In genomic region chr12:121520119-121520518, GRCh38 we compare ENCODE assay signal across 26 cellular contexts.
DNase-seq lines count a peak whose midpoint lies in the region; ATAC-seq, FAIRE-seq and TF ChIP-seq lines count a peak whose summit lies in the region.
"Had no signal": no experiment of that assay in that cellular context is flagged by ENCODE, and none has a peak within 500 bp of the region (broad histone marks: within the 10 kb centered on the region; RNA-seq: fewer than 3 reads in every experiment).

No MANE protein-coding gene starts in this region.

- ATAC-seq in left cardiac atrium (no peak), K562 (no peak), lung (ENCODE audit: insufficient read depth, low FRiP score) (no peak), GM18858 (IDR thresholded peaks at IDR 0.05; ENCODE audit: unreplicated experiment) (no peak), HG02642 (IDR thresholded peaks at IDR 0.05; ENCODE audit: poor library complexity, unreplicated experiment) (no peak)
- ATAC-seq: PC-3 had no signal

- no peak overlapping the region for H3K4me2 ChIP-seq in K562 (ENCODE audit: insufficient read depth, low read length)

- H3K36me3 ChIP-seq in left ventricle myocardium inferior: peaks cover 9% of the 10 kb centered on the region
- no peaks in the 10 kb centered on the region for H3K36me3 ChIP-seq in K562 (ENCODE audit: control insufficient read depth, insufficient read depth, low read length)
- peaks cover 0 to 18% of the 10 kb centered on the region in 2 donors for H3K36me3 ChIP-seq in lung (ENCODE audit: control insufficient read depth in 2 of 2, insufficient read depth in 2 of 2, low read length in 2 of 2)
- H3K36me3 ChIP-seq in SJCRH30: peaks cover 6% of the 10 kb centered on the region; the same call in 1 of the 2 replicates
- H3K36me3 ChIP-seq: SJSA1 had no signal

- H4K20me1 ChIP-seq in K562 (replicated peaks; ENCODE audit: control insufficient read depth, insufficient read depth, low read length): peaks cover 4% of the 10 kb centered on the region; the same call in 1 of the 2 replicates

- H3K79me2 ChIP-seq in K562 (ENCODE audit: control insufficient read depth, insufficient read depth, low read length): no peaks in the 10 kb centered on the region

- no peak for FAIRE-seq in K562 (lab: Jason Lieb, UNC)
- FAIRE-seq: A204.1, GM12891, H1 had no signal

- H3K9me1 ChIP-seq in K562 (ENCODE audit: control insufficient read depth, insufficient read depth, low read length): no peaks in the 10 kb centered on the region

- H3K9me3 ChIP-seq in left ventricle myocardium inferior (replicated peaks) (no peaks in the 10 kb centered on the region), K562 (replicated peaks; ENCODE audit: control insufficient read depth, insufficient read depth, low read depth, low read length) (no peaks in the 10 kb centered on the region), lung (ENCODE audit: control insufficient read depth in 2 of 2, insufficient read depth in 1 of 2, low read length in 1 of 2) (no peaks in the 10 kb centered on the region), SJCRH30 (replicated peaks) (no peaks in the 10 kb centered on the region)
- H3K9me3 ChIP-seq: BLaER1 treated with 17β-estradiol and CSF1 and Interleukin-3, amounts not matched to agents 10 nM and 100 nM; SJSA1 had no signal

- TF ChIP-seq RAD21 in K562 (CRISPR knock-in tag; conservative IDR thresholded peaks at IDR 0.05 in 1 of 2, IDR thresholded peaks at IDR 0.05 in 1 of 2): no peak

- H3K27me3 ChIP-seq in left ventricle myocardium inferior (ENCODE audit: low read depth): no peaks in the 10 kb centered on the region
- H3K27me3 ChIP-seq in K562 (ENCODE audit: control insufficient read depth in 2 of 2, insufficient read depth in 2 of 2, low read length in 2 of 2): no peaks in the 10 kb centered on the region
- H3K27me3 ChIP-seq in lung (ENCODE audit: control insufficient read depth, insufficient read depth): no peaks in the 10 kb centered on the region
- H3K27me3 ChIP-seq in SJCRH30: no peaks in the 10 kb centered on the region
- H3K27me3 ChIP-seq: BLaER1 treated with 17β-estradiol and CSF1 and Interleukin-3, amounts not matched to agents 10 nM and 100 nM; SJSA1 had no signal

- CTCF ChIA-PET in K562 (lab: Yijun Ruan, JAX; ENCODE audit: low intra/inter-chr PET ratio): no interaction called here

- POLR2A ChIA-PET in K562 (lab: Yijun Ruan, JAX): no interaction called here

- no peak for TF ChIP-seq POLR2A in K562 (conservative IDR thresholded peaks at IDR 0.05)

- BruUV-seq in K562 (replicated peaks; lab: Mats Ljungman, UMichigan): no TSS peak

- H2AFZ ChIP-seq in K562 (ENCODE audit: low read depth, low read length): 0 out of 2 replicates have a peak overlapping the region, but pooled peaks have one; percentile 27

- peak overlapping the region in 1 of 2 experiments; percentile 80; a peak in 1 of 4 replicates for H3K9ac ChIP-seq in K562 (ENCODE audit: insufficient read depth in 1 of 2, low read depth in 2 of 2, low read length in 2 of 2)

- TF ChIP-seq EP300 in K562 (IDR thresholded peaks at IDR 0.05; ENCODE audit: low read length): no peak

- peaks cover 14% of the 10 kb centered on the region for H3K4me1 ChIP-seq in left ventricle myocardium inferior
- H3K4me1 ChIP-seq in K562 (replicated peaks in 1 of 2; ENCODE audit: control insufficient read depth in 2 of 2, insufficient read depth in 2 of 2, low read length in 2 of 2): peaks cover 0 to 35% of the 10 kb centered on the region in 2 experiments; a peak in 3 of 5 replicates
- H3K4me1 ChIP-seq in lung (ENCODE audit: control insufficient read depth in 2 of 2, insufficient read depth in 2 of 2, low read length in 2 of 2): peaks cover 0 to 7% of the 10 kb centered on the region in 2 donors
- no peaks in the 10 kb centered on the region for H3K4me1 ChIP-seq in SJCRH30
- H3K4me1 ChIP-seq: SJSA1 had no signal

- no peak overlapping the region for H3K4me3 ChIP-seq in left ventricle myocardium inferior
- no peak overlapping the region for H3K4me3 ChIP-seq in K562
- H3K4me3 ChIP-seq in lung: no peak overlapping the region
- no peak overlapping the region for H3K4me3 ChIP-seq in SJCRH30
- H3K4me3 ChIP-seq: BLaER1 treated with 17β-estradiol and CSF1 and Interleukin-3, amounts not matched to agents 10 nM and 100 nM; SJSA1 had no signal

- in situ Hi-C loops in K562 (cut with MboI): no loop called here

- DNase-seq in left ventricle myocardium inferior (no peak), left cardiac atrium (no peak), K562 (ENCODE audit: extremely low read depth in 1 of 4, low spot score in 3 of 4) (no peak), lung (ENCODE audit: low spot score) (peak; percentile 33), SJCRH30 (no peak)
- DNase-seq: CD4-positive, alpha-beta memory T cell; COR-L47; GDM1; HCEC 1CT; KBM-7; NCI-H1105; NCI-H1436 treated with DMSO at 0.1 percent for 48 hours; NCI-H187 treated with DMSO at 0.1 percent for 48 hours; NCI-H2107; NCI-H446; NCI-H524 treated with DMSO at 0.1 percent for 48 hours; NCI-H774; PC-3 had no signal

- TF ChIP-seq CTCF in left ventricle myocardium inferior (IDR thresholded peaks at IDR 0.05; ENCODE audit: borderline replicate concordance) (no peak), K562 (IDR thresholded peaks at IDR 0.05 in 2 of 3, conservative IDR thresholded peaks at IDR 0.05 in 1 of 3; ENCODE audit: insufficient read depth in 2 of 3, low read depth in 1 of 3, low read length in 3 of 3) (no peak), lung (IDR thresholded peaks at IDR 0.05; ENCODE audit: control extremely low read depth, extremely low read depth) (no peak)

- WGBS in K562 (ENCODE audit: insufficient coverage, low coverage, missing lambda C conversion rate): 69% methylated on average over 12 of the region's 13 CpGs
- WGBS in lung, 2 donors: 74 to 88% methylated on average over 13 of the region's 13 CpGs

- intact Hi-C loops in left ventricle myocardium inferior (cut with micrococcal nuclease): no loop called here
- intact Hi-C loops in left cardiac atrium (cut with DNase I): no loop called here
- intact Hi-C loops in K562 (cut with micrococcal nuclease): no loop called here

- H3K27ac ChIP-seq in left ventricle myocardium inferior (replicated peaks): peak overlapping the region; percentile 36
- H3K27ac ChIP-seq in K562 (ENCODE audit: extremely low read depth, low read depth, low read length): no peak overlapping the region; the same call in 2 of the 3 replicates
- H3K27ac ChIP-seq in lung (ENCODE audit: low read depth in 1 of 2, low read length in 1 of 2): peak overlapping the region in 1 of 2 donors; percentile 68
- H3K27ac ChIP-seq in SJCRH30: no peak overlapping the region
- H3K27ac ChIP-seq: HL-60, SJSA1 had no signal

TF ChIP-seq in K562, 482 proteins besides CTCF, POLR2A, EP300 and RAD21:
- TF ChIP-seq SP1 (CRISPR knock-in tag; IDR thresholded peaks at IDR 0.05): no peak
- TF ChIP-seq, protein P1, sequence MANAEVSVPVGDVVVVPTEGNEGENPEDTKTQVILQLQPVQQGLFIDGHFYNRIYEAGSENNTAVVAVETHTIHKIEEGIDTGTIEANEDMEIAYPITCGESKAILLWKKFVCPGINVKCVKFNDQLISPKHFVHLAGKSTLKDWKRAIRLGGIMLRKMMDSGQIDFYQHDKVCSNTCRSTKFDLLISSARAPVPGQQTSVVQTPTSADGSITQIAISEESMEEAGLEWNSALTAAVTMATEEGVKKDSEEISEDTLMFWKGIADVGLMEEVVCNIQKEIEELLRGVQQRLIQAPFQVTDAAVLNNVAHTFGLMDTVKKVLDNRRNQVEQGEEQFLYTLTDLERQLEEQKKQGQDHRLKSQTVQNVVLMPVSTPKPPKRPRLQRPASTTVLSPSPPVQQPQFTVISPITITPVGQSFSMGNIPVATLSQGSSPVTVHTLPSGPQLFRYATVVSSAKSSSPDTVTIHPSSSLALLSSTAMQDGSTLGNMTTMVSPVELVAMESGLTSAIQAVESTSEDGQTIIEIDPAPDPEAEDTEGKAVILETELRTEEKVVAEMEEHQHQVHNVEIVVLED (CRISPR knock-in tag; IDR thresholded peaks at IDR 0.05): no peak
- TF ChIP-seq, protein P2, sequence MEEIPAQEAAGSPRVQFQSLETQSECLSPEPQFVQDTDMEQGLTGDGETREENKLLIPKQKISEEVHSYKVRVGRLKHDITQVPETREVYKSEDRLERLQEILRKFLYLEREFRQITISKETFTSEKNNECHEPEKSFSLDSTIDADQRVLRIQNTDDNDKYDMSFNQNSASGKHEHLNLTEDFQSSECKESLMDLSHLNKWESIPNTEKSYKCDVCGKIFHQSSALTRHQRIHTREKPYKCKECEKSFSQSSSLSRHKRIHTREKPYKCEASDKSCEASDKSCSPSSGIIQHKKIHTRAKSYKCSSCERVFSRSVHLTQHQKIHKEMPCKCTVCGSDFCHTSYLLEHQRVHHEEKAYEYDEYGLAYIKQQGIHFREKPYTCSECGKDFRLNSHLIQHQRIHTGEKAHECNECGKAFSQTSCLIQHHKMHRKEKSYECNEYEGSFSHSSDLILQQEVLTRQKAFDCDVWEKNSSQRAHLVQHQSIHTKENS (CRISPR knock-in tag; IDR thresholded peaks at IDR 0.05): no peak
- TF ChIP-seq RBM14 (IDR thresholded peaks at IDR 0.05; ENCODE audit: borderline replicate concordance, insufficient read depth, low read depth, low read length): no peak
- TF ChIP-seq CAMTA2 (CRISPR knock-in tag; conservative IDR thresholded peaks at IDR 0.05): no peak
- TF ChIP-seq KDM2B (CRISPR knock-in tag; IDR thresholded peaks at IDR 0.05): no peak
- no peak for TF ChIP-seq MTA3 (IDR thresholded peaks at IDR 0.05; ENCODE audit: borderline replicate concordance)
- no peak for TF ChIP-seq TEAD1 (CRISPR knock-in tag; IDR thresholded peaks at IDR 0.05)
